Comparison of ENCODE assay signal across 16 cellular contexts in the genomic region with DNA sequence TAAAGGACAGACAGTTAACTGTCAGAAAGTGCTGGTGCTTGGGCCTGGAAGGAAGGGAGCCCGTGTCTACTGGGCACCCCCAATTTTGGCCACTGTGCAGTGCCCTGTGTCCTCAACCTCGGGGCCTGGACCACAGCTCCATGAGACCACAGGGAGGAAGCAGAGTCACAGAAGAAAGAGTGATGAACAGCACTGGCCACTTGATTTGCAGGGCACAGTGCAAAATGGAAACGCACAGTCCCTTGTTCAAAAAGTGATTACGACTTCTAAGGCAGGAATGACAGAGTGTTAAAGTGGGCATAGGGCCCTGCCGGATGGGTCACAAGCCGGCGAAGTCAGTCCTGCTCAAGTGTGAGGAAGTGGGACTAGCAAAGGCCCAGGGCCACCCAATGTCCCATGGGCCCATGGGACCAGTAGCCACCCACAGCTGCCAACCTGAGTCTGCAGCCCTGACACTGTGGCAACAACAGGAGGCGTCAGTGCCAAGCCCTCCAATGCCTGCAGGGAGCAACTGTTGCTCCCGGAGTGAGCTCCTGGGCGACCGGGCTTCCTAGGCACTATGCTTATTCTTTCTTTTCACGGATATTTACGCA.
A peak's percentile ranks its signal among the peaks of the same experiment; 100 is the strongest.
DNase-seq lines count a peak whose midpoint lies in the region; ATAC-seq and TF ChIP-seq lines count a peak whose summit lies in the region.
"Had no signal": no experiment of that assay in that cellular context is flagged by ENCODE, and none has a peak within 500 bp of the region (broad histone marks: within the 10 kb centered on the region; RNA-seq: fewer than 3 reads in every experiment).

No MANE protein-coding gene starts in this region.

- no peak for TF ChIP-seq CTCF in natural killer cell (IDR thresholded peaks at IDR 0.05)
- TF ChIP-seq CTCF in fibroblast of lung (conservative IDR thresholded peaks at IDR 0.05 in 1 of 2, IDR thresholded peaks at IDR 0.05 in 1 of 2; ENCODE audit: low read depth in 1 of 2, low read length in 2 of 2), result no peak
- no peak for TF ChIP-seq CTCF in sigmoid colon (IDR thresholded peaks at IDR 0.05)

- no peaks in the 10 kb centered on the region for H3K4me1 Mint-ChIP-seq in natural killer cell
- no peaks in the 10 kb centered on the region for H3K4me1 Mint-ChIP-seq in natural killer cell treated with Interleukin-12 subunit alpha and Interleukin-12 subunit beta and Interleukin-15 and Interleukin-18, amount 100 ng/mL, for 72 hours (ENCODE audit: low read depth in 2 of 2)
- H3K4me1 Mint-ChIP-seq: activated naive CD8-positive, alpha-beta T cell treated with anti-CD3 and anti-CD28 coated beads for 36 hours; activated T-helper 17 cell treated with anti-CD3 and anti-CD28 coated beads, Interleukin-2, amount 50 U/mL, for 72 hours had no signal

- peak; percentile 10 for DNase-seq in natural killer cell
- DNase-seq in natural killer cell treated with Interleukin-12 subunit alpha and Interleukin-12 subunit beta and Interleukin-15 and Interleukin-18, amount 100 ng/mL, for 72 hours (ENCODE audit: low spot score), result no peak
- DNase-seq in fibroblast of lung (ENCODE audit: low read depth in 2 of 2), result no peak
- peak; percentile 61 for DNase-seq in sigmoid colon
- DNase-seq in activated CD4-positive, alpha-beta T cell treated with anti-CD3 and anti-CD28 coated beads for 1 hour, result no peak
- DNase-seq: activated naive CD8-positive, alpha-beta T cell treated with anti-CD3 and anti-CD28 coated beads for 36 hours; foreskin melanocyte; GOT3; lower lobe of right lung; NCI-H1105 treated with DMSO at 0.1 percent for 48 hours; NCI-H524; T1000 had no signal

- H3K79me2 ChIP-seq in fibroblast of lung (ENCODE audit: control insufficient read depth, insufficient read depth, low read length), result peaks cover 41% of the 10 kb centered on the region

- WGBS in sigmoid colon, 2 donors, result 82 to 89% methylated on average over 13 of the region's 13 CpGs

- H3K27ac ChIP-seq in fibroblast of lung (ENCODE audit: insufficient read depth, low read length), result peak overlapping the region; percentile 82
- H3K27ac ChIP-seq in sigmoid colon, result no peak overlapping the region
- H3K27ac ChIP-seq: HL-60, lower lobe of right lung had no signal

- intact Hi-C loops in natural killer cell (cut with micrococcal nuclease), result no loop called here
- intact Hi-C loops in sigmoid colon (cut with DNase I), result no loop called here

- H3K4me1 ChIP-seq in fibroblast of lung (ENCODE audit: control insufficient read depth, extremely low read depth, insufficient read depth, low read length) (peaks cover 30% of the 10 kb centered on the region), sigmoid colon (peaks cover 0 to 28% (median 15%) of the 10 kb centered on the region in 4 donors)

- no peaks in the 10 kb centered on the region for H3K27me3 ChIP-seq in fibroblast of lung (ENCODE audit: control insufficient read depth, insufficient read depth, low read length)
- no peaks in the 10 kb centered on the region for H3K27me3 ChIP-seq in sigmoid colon

- no peak overlapping the region for H3K27ac Mint-ChIP-seq in natural killer cell
- no peak overlapping the region for H3K27ac Mint-ChIP-seq in natural killer cell treated with Interleukin-12 subunit alpha and Interleukin-12 subunit beta and Interleukin-15 and Interleukin-18, amount 100 ng/mL, for 72 hours
- H3K27ac Mint-ChIP-seq: activated naive CD8-positive, alpha-beta T cell treated with anti-CD3 and anti-CD28 coated beads for 36 hours; activated T-helper 17 cell treated with anti-CD3 and anti-CD28 coated beads, Interleukin-2, amount 50 U/mL, for 72 hours had no signal

- no peaks in the 10 kb centered on the region for H3K36me3 Mint-ChIP-seq in natural killer cell
- no peaks in the 10 kb centered on the region for H3K36me3 Mint-ChIP-seq in natural killer cell treated with Interleukin-12 subunit alpha and Interleukin-12 subunit beta and Interleukin-15 and Interleukin-18, amount 100 ng/mL, for 72 hours
- H3K36me3 Mint-ChIP-seq: activated naive CD8-positive, alpha-beta T cell treated with anti-CD3 and anti-CD28 coated beads for 36 hours had no signal

- H3K4me3 ChIP-seq in fibroblast of lung (replicated peaks in 1 of 4; ENCODE audit: control extremely low read depth in 1 of 4, insufficient read depth in 1 of 4, low read depth in 3 of 4, low read length in 4 of 4) (no peak overlapping the region), sigmoid colon (no peak overlapping the region)
- H3K4me3 ChIP-seq: lower lobe of right lung had no signal

- H3K9me3 Mint-ChIP-seq in natural killer cell, result no peaks in the 10 kb centered on the region
- no peaks in the 10 kb centered on the region for H3K9me3 Mint-ChIP-seq in natural killer cell treated with Interleukin-12 subunit alpha and Interleukin-12 subunit beta and Interleukin-15 and Interleukin-18, amount 100 ng/mL, for 72 hours
- H3K9me3 Mint-ChIP-seq: activated naive CD8-positive, alpha-beta T cell treated with anti-CD3 and anti-CD28 coated beads for 36 hours had no signal

- peaks cover 7% of the 10 kb centered on the region for H3K36me3 ChIP-seq in fibroblast of lung (ENCODE audit: control insufficient read depth, insufficient read depth, low read length)
- no peaks in the 10 kb centered on the region for H3K36me3 ChIP-seq in sigmoid colon
- H3K36me3 ChIP-seq: lower lobe of right lung had no signal

- no peaks in the 10 kb centered on the region for H4K20me1 ChIP-seq in fibroblast of lung (ENCODE audit: control insufficient read depth, extremely low read depth, insufficient read depth, low read length)

- no peak overlapping the region for H3K4me2 ChIP-seq in fibroblast of lung (ENCODE audit: extremely low read depth, insufficient read depth, low read length)

- no peak overlapping the region for H3K4me3 Mint-ChIP-seq in natural killer cell
- H3K4me3 Mint-ChIP-seq in natural killer cell treated with Interleukin-12 subunit alpha and Interleukin-12 subunit beta and Interleukin-15 and Interleukin-18, amount 100 ng/mL, for 72 hours, result no peak overlapping the region
- H3K4me3 Mint-ChIP-seq: activated naive CD8-positive, alpha-beta T cell treated with anti-CD3 and anti-CD28 coated beads for 36 hours; activated T-helper 17 cell treated with anti-CD3 and anti-CD28 coated beads, Interleukin-2, amount 50 U/mL, for 72 hours had no signal

- H3K9me3 ChIP-seq in fibroblast of lung (ENCODE audit: control insufficient read depth, insufficient read depth, low read depth, low read length) (no peaks in the 10 kb centered on the region), sigmoid colon (no peaks in the 10 kb centered on the region)
- H3K9me3 ChIP-seq: lower lobe of right lung had no signal

- no peak overlapping the region for H3K9ac ChIP-seq in fibroblast of lung (ENCODE audit: insufficient read depth, low read length)

- ATAC-seq in natural killer cell (no peak), GM21367 (IDR thresholded peaks at IDR 0.05; ENCODE audit: unreplicated experiment) (no peak), GM21717 (IDR thresholded peaks at IDR 0.05; ENCODE audit: unreplicated experiment) (no peak)
- ATAC-seq in natural killer cell treated with Interleukin-12 subunit alpha and Interleukin-12 subunit beta and Interleukin-15 and Interleukin-18, amount 100 ng/mL, for 72 hours, result no peak
- ATAC-seq: activated T-helper 17 cell treated with anti-CD3 and anti-CD28 coated beads, Interleukin-2, amount 50 U/mL, for 72 hours had no signal

- no peak for TF ChIP-seq POLR2A in sigmoid colon (IDR thresholded peaks at IDR 0.05)

- H2AFZ ChIP-seq in fibroblast of lung (ENCODE audit: low read length), result no peak overlapping the region

- H3K27me3 Mint-ChIP-seq in natural killer cell (ENCODE audit: low read depth in 2 of 2), result no peaks in the 10 kb centered on the region
- peaks cover 0 to 4% of the 10 kb centered on the region in 2 donors for H3K27me3 Mint-ChIP-seq in natural killer cell treated with Interleukin-12 subunit alpha and Interleukin-12 subunit beta and Interleukin-15 and Interleukin-18, amount 100 ng/mL, for 72 hours
- H3K27me3 Mint-ChIP-seq: activated naive CD8-positive, alpha-beta T cell treated with anti-CD3 and anti-CD28 coated beads for 36 hours had no signal

- no peak for TF ChIP-seq EP300 in sigmoid colon (IDR thresholded peaks at IDR 0.05)

Comparison
In these comparisons a context has a peak if more than half of its experiments do, and no peak if none do; other contexts are left out.
1. DNase-seq: peak in natural killer cell (single experiment) and sigmoid colon (single experiment); none in natural killer cell treated with Interleukin-12 subunit alpha and Interleukin-12 subunit beta and Interleukin-15 and Interleukin-18, amount 100 ng/mL, for 72 hours (single experiment), fibroblast of lung (0 of 2) and activated CD4-positive, alpha-beta T cell treated with anti-CD3 and anti-CD28 coated beads for 1 hour (single experiment).